ENCODE assay signal across 1 cellular context in the genomic region with DNA sequence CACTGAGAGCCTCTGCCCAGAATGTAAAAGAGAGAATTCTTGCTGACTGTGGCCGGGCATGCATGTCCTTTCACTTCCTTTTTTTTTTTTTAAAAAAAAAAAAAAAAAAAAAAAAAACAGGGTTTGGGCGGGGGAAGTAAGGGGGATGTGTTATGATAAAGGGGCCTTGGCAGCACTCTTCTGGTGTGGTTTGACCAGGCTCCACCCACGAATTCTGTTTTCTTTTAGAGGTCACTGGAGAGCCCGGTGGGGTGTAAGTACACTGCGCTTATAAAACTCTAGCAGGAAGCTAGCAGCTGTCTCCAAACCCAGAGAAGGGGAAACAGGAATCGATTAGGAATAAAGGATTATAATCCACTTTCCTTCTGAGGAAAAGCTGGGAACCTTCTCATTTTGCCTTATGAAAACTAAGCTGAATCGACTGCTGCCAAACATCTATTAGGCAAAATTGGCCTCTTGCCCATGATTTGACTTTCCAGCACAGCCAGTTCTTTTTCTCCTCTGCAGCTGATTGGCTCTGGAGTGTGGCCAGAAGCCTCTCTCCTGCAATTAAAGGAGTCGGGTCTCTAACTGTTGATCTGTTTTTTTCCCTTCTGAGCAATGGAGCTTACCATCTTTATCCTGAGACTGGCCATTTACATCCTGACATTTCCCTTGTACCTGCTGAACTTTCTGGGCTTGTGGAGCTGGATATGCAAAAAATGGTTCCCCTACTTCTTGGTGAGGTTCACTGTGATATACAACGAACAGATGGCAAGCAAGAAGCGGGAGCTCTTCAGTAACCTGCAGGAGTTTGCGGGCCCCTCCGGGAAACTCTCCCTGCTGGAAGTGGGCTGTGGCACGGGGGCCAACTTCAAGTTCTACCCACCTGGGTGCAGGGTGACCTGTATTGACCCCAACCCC.
TF ChIP-seq lines count a peak whose summit lies in the region.

No MANE protein-coding gene starts in this region.

TF ChIP-seq in K562, 482 proteins besides CTCF, POLR2A, EP300 and RAD21 (continued from another document and continues in another):
- TF ChIP-seq ZNF561 (CRISPR knock-in tag; conservative IDR thresholded peaks at IDR 0.05) (no peak), MED1 (CRISPR knock-in tag; IDR thresholded peaks at IDR 0.05; ENCODE audit: borderline replicate concordance) (no peak), GTF2E2 (tag; IDR thresholded peaks at IDR 0.05) (peak; percentile 76; the same call in 1 of the 2 replicates), ZC3H11A (IDR thresholded peaks at IDR 0.05; ENCODE audit: low read depth, low read length) (no peak), TCF7L2 (IDR thresholded peaks at IDR 0.05; ENCODE audit: low read depth, low read length) (no peak), MAFG (tag; conservative IDR thresholded peaks at IDR 0.05) (no peak), EP400 (IDR thresholded peaks at IDR 0.05) (peak; percentile 19; the same call in 1 of the 2 replicates), SETDB1 (IDR thresholded peaks at IDR 0.05; ENCODE audit: low read length) (no peak), PTBP1 (IDR thresholded peaks at IDR 0.05; ENCODE audit: low read depth, low read length) (no peak), ZNF134 (CRISPR knock-in tag; conservative IDR thresholded peaks at IDR 0.05) (no peak), KAT2B (IDR thresholded peaks at IDR 0.05; ENCODE audit: low read depth, low read length) (no peak), ZBTB12 (CRISPR knock-in tag; IDR thresholded peaks at IDR 0.05) (no peak), THAP7 (CRISPR knock-in tag; IDR thresholded peaks at IDR 0.05) (no peak), TEAD1 (CRISPR knock-in tag; IDR thresholded peaks at IDR 0.05) (no peak), ZNF609 (CRISPR knock-in tag; IDR thresholded peaks at IDR 0.05; ENCODE audit: borderline replicate concordance) (no peak), KAT8 (IDR thresholded peaks at IDR 0.05; ENCODE audit: low read depth) (no peak), MYBL2 (IDR thresholded peaks at IDR 0.05; ENCODE audit: low read depth) (peak; percentile 78), MYBL2 (CRISPR knock-in tag; IDR thresholded peaks at IDR 0.05; ENCODE audit: borderline replicate concordance) (no peak), HDAC3 (IDR thresholded peaks at IDR 0.05; ENCODE audit: borderline replicate concordance, partially characterized antibody) (no peak), ESRRB (CRISPR knock-in tag; IDR thresholded peaks at IDR 0.05; ENCODE audit: borderline replicate concordance) (no peak), KDM1A (IDR thresholded peaks at IDR 0.05) (no peak), NFE2L1 (tag; IDR thresholded peaks at IDR 0.05; ENCODE audit: borderline replicate concordance, low read depth) (no peak), ZNF780A (CRISPR knock-in tag; IDR thresholded peaks at IDR 0.05) (no peak), ZNF197 (CRISPR knock-in tag; IDR thresholded peaks at IDR 0.05; ENCODE audit: low read depth) (no peak; the same call in 1 of the 2 replicates), ZNF449 (CRISPR knock-in tag; IDR thresholded peaks at IDR 0.05) (no peak), HMGN3 (IDR thresholded peaks at IDR 0.05; ENCODE audit: borderline replicate concordance, extremely low read depth, insufficient read length, low read depth, low read length) (no peak), CBFA2T2 (conservative IDR thresholded peaks at IDR 0.05) (no peak), KLF13 (tag; IDR thresholded peaks at IDR 0.05; ENCODE audit: borderline replicate concordance, low read depth) (no peak), ZBTB17 (CRISPR knock-in tag; IDR thresholded peaks at IDR 0.05) (no peak), XRCC5 (IDR thresholded peaks at IDR 0.05; ENCODE audit: low read depth, low read length) (0 out of 2 replicates have a peak, but pooled peaks have one; percentile 39), ZNF589 (CRISPR knock-in tag; IDR thresholded peaks at IDR 0.05; ENCODE audit: low read depth) (0 out of 2 replicates have a peak, but pooled peaks have one; percentile 31), ZNF79 (CRISPR knock-in tag; IDR thresholded peaks at IDR 0.05; ENCODE audit: low read depth) (no peak), SRSF3 (IDR thresholded peaks at IDR 0.05; ENCODE audit: insufficient read depth, low read length) (no peak), NR3C1 (CRISPR knock-in tag; IDR thresholded peaks at IDR 0.05) (no peak), BCLAF1 (IDR thresholded peaks at IDR 0.05; ENCODE audit: borderline replicate concordance in 1 of 2, control insufficient read depth in 1 of 2, low read depth in 2 of 2, low read length in 1 of 2) (0 out of 4 replicates have a peak, but pooled peaks of 1 of the 2 experiments have one; percentile 27), ZFPM2 (CRISPR knock-in tag; IDR thresholded peaks at IDR 0.05) (no peak), ELF1 (tag; IDR thresholded peaks at IDR 0.05) (no peak), GATAD2A (IDR thresholded peaks at IDR 0.05) (0 out of 2 replicates have a peak, but pooled peaks have one; percentile 47)
- TF ChIP-seq, protein P1, sequence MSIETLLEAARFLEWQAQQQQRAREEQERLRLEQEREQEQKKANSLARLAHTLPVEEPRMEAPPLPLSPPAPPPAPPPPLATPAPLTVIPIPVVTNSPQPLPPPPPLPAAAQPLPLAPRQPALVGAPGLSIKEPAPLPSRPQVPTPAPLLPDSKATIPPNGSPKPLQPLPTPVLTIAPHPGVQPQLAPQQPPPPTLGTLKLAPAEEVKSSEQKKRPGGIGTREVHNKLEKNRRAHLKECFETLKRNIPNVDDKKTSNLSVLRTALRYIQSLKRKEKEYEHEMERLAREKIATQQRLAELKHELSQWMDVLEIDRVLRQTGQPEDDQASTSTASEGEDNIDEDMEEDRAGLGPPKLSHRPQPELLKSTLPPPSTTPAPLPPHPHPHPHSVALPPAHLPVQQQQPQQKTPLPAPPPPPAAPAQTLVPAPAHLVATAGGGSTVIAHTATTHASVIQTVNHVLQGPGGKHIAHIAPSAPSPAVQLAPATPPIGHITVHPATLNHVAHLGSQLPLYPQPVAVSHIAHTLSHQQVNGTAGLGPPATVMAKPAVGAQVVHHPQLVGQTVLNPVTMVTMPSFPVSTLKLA (conservative IDR thresholded peaks at IDR 0.05) = peak in 1 of 2 experiments; percentile 42; a peak in 2 of 4 replicates
- TF ChIP-seq, protein P2, sequence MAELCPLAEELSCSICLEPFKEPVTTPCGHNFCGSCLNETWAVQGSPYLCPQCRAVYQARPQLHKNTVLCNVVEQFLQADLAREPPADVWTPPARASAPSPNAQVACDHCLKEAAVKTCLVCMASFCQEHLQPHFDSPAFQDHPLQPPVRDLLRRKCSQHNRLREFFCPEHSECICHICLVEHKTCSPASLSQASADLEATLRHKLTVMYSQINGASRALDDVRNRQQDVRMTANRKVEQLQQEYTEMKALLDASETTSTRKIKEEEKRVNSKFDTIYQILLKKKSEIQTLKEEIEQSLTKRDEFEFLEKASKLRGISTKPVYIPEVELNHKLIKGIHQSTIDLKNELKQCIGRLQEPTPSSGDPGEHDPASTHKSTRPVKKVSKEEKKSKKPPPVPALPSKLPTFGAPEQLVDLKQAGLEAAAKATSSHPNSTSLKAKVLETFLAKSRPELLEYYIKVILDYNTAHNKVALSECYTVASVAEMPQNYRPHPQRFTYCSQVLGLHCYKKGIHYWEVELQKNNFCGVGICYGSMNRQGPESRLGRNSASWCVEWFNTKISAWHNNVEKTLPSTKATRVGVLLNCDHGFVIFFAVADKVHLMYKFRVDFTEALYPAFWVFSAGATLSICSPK (IDR thresholded peaks at IDR 0.05; ENCODE audit: borderline replicate concordance) = no peak
- TF ChIP-seq, protein P3, sequence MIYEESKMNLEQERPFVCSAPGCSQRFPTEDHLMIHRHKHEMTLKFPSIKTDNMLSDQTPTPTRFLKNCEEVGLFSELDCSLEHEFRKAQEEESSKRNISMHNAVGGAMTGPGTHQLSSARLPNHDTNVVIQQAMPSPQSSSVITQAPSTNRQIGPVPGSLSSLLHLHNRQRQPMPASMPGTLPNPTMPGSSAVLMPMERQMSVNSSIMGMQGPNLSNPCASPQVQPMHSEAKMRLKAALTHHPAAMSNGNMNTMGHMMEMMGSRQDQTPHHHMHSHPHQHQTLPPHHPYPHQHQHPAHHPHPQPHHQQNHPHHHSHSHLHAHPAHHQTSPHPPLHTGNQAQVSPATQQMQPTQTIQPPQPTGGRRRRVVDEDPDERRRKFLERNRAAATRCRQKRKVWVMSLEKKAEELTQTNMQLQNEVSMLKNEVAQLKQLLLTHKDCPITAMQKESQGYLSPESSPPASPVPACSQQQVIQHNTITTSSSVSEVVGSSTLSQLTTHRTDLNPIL (CRISPR knock-in tag; IDR thresholded peaks at IDR 0.05) = no peak
- TF ChIP-seq, protein P4, sequence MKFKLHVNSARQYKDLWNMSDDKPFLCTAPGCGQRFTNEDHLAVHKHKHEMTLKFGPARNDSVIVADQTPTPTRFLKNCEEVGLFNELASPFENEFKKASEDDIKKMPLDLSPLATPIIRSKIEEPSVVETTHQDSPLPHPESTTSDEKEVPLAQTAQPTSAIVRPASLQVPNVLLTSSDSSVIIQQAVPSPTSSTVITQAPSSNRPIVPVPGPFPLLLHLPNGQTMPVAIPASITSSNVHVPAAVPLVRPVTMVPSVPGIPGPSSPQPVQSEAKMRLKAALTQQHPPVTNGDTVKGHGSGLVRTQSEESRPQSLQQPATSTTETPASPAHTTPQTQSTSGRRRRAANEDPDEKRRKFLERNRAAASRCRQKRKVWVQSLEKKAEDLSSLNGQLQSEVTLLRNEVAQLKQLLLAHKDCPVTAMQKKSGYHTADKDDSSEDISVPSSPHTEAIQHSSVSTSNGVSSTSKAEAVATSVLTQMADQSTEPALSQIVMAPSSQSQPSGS (CRISPR knock-in tag; IDR thresholded peaks at IDR 0.05) = no peak
